8 cellular contexts compared by ENCODE assay signal in the genomic region with DNA sequence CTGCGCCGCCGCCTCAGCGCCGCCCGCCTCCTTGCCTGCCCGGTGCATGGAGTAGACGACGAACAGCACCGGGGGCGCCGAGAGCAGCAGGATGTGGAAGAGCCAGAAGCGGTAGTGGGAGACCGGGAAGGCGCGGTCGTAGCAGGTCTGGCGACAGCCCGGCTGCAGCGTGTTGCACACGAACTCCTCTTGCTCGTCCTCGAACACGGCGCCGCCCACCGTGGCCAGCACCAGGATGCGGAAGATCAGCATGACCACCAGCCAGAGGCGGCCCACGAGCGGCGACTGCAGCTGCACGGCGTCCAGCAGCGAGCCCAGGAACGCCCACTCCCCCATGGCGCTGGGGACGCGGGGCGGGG. TPM values are rescaled to one million over a fixed set of nuclear protein-coding genes. Genes with fewer than 3 reads are reported as not detected.
DNase-seq lines count a peak whose midpoint lies in the region; ATAC-seq, FAIRE-seq and TF ChIP-seq lines count a peak whose summit lies in the region.

No MANE protein-coding gene starts in this region.

- SMC1A ChIA-PET in GM12878 (lab: Charles Lee; ENCODE audit: uncharacterized antibody, unreplicated experiment): interaction anchor here (1.5 to 4.9 kb wide), 3 partner anchors 53 to 170 kb away, joined by 3 to 38 read pairs (median 6); no protein-coding TSS in a partner anchor

- no peak overlapping the region for H3K18ac ChIP-seq in H9 (ENCODE audit: insufficient read length, low read depth, low read length)

- H4K91ac ChIP-seq in H9 (ENCODE audit: insufficient read length, low read depth, low read length): no peak overlapping the region

- H3K9ac ChIP-seq in H9 (ENCODE audit: extremely low read depth, insufficient read length, low read length) (no peak overlapping the region), GM12878 (ENCODE audit: control insufficient read depth, insufficient read depth, low read length) (no peak overlapping the region)

- POLR2A ChIA-PET in A549 (lab: Yijun Ruan, JAX): interaction anchor here (1.5 kb wide), 2 partner anchors 80 to 168 kb away, joined by 5 to 7 read pairs; a partner anchor contains a TSS
- POLR2A ChIA-PET in GM12878 (lab: Charles Lee): interaction anchor here (2.2 kb wide), 1 partner anchor 168 kb away, joined by 5 read pairs; no protein-coding TSS in a partner anchor

- FAIRE-seq in A549 (lab: Jason Lieb, UNC) (no peak), GM12878 (lab: Jason Lieb, UNC) (no peak)

- no peak overlapping the region for H3K14ac ChIP-seq in H9 (ENCODE audit: insufficient read depth, low read length)

- no peaks in the 10 kb centered on the region for H3K9me3 ChIP-seq in A549
- no peaks in the 10 kb centered on the region for H3K9me3 ChIP-seq in H9 (ENCODE audit: control insufficient read depth, low read depth, low read length)
- H3K9me3 ChIP-seq in GM12878 (replicated peaks; ENCODE audit: control insufficient read depth, insufficient read depth, low read length): no peaks in the 10 kb centered on the region; the same call in 2 of the 3 replicates
- H3K9me3 ChIP-seq in lower lobe of right lung: no peaks in the 10 kb centered on the region
- no peaks in the 10 kb centered on the region for H3K9me3 ChIP-seq in upper lobe of left lung

- H3K27me3 Mint-ChIP-seq in H9 (ENCODE audit: low read depth): peaks cover 44% of the 10 kb centered on the region

- H3K23ac ChIP-seq in H9 (ENCODE audit: insufficient read length, low read depth, low read length): no peak overlapping the region

- no peak overlapping the region for H3K56ac ChIP-seq in H9 (ENCODE audit: insufficient read length, low read depth, low read length)

- H3K36me3 ChIP-seq in GM12878 (ENCODE audit: control insufficient read depth in 2 of 2, insufficient read depth in 2 of 2, low read length in 1 of 2) (no peaks in the 10 kb centered on the region), lower lobe of right lung (no peaks in the 10 kb centered on the region), upper lobe of left lung (no peaks in the 10 kb centered on the region)

- H3K27ac ChIP-seq in A549: peak overlapping the region; percentile 84 to 95
- H3K27ac ChIP-seq in H9 (ENCODE audit: insufficient read length, low read depth, low read length): no peak overlapping the region
- no peak overlapping the region for H3K27ac ChIP-seq in GM12878 (ENCODE audit: control insufficient read depth, insufficient read depth)
- H3K27ac ChIP-seq in lower lobe of right lung: peak overlapping the region; percentile 62
- peak overlapping the region in 3 of 4 donors; percentile 36 to 76 (median 57) for H3K27ac ChIP-seq in upper lobe of left lung

- peak overlapping the region; percentile 98 for H3K4me2 ChIP-seq in A549
- H3K4me2 ChIP-seq in H9 (ENCODE audit: insufficient read depth, insufficient read length, low read length): peak overlapping the region; percentile 26
- H3K4me2 ChIP-seq in GM12878 (ENCODE audit: control insufficient read depth, insufficient read depth): peak overlapping the region; percentile 85

- H3K4me1 ChIP-seq in A549 (peaks cover 30% of the 10 kb centered on the region), H9 (ENCODE audit: insufficient read depth, low read length) (peaks cover 3% of the 10 kb centered on the region), GM12878 (ENCODE audit: control insufficient read depth, insufficient read depth, low read length) (no peaks in the 10 kb centered on the region; the same call in none of the 2 replicates), lower lobe of right lung (peaks cover 23% of the 10 kb centered on the region), upper lobe of left lung (peaks cover 14 to 37% (median 25%) of the 10 kb centered on the region in 4 donors)

- H3K9me3 Mint-ChIP-seq in H9: no peaks in the 10 kb centered on the region; a peak in 1 of 5 replicates

- no peaks in the 10 kb centered on the region for H3K79me1 ChIP-seq in H9 (ENCODE audit: insufficient read depth, low read depth, low read length, poor library complexity, severe bottlenecking)

- no peak overlapping the region for H2BK20ac ChIP-seq in H9 (ENCODE audit: low read depth, low read length, poor library complexity, severe bottlenecking)

- TF ChIP-seq CTCF in A549 (IDR thresholded peaks at IDR 0.05): no peak
- TF ChIP-seq CTCF in H9 (conservative IDR thresholded peaks at IDR 0.05): no peak
- no peak for TF ChIP-seq CTCF in GM12878 (IDR thresholded peaks at IDR 0.05 in 2 of 3, conservative IDR thresholded peaks at IDR 0.05 in 1 of 3; ENCODE audit: control insufficient read depth in 2 of 3, extremely low read depth in 1 of 3, insufficient read depth in 1 of 3, low read depth in 3 of 3, low read length in 3 of 3)
- TF ChIP-seq CTCF in lower lobe of right lung (IDR thresholded peaks at IDR 0.05): no peak
- TF ChIP-seq CTCF in upper lobe of left lung (IDR thresholded peaks at IDR 0.05): no peak

- H3K36me3 Mint-ChIP-seq in H9 (ENCODE audit: insufficient read depth in 1 of 3, low read depth in 3 of 3): no peaks in the 10 kb centered on the region

- H3K79me2 ChIP-seq in H9 (ENCODE audit: insufficient read depth, low read length): no peaks in the 10 kb centered on the region
- no peaks in the 10 kb centered on the region for H3K79me2 ChIP-seq in GM12878 (ENCODE audit: control insufficient read depth, insufficient read depth, low read length)

- no peak overlapping the region for H2AK5ac ChIP-seq in H9 (ENCODE audit: insufficient read length, low read length)

- WGBS in A549 (ENCODE audit: missing lambda C conversion rate): 15% methylated on average over 38 of the region's 40 CpGs
- WGBS in H9 (ENCODE audit: extremely low coverage, insufficient read length, low lambda C conversion rate): no CpG with 5 or more reads among the region's 40 CpGs
- WGBS in GM12878 (ENCODE audit: insufficient coverage, insufficient replicate concordance, low lambda C conversion rate, missing lambda C conversion rate): 13% methylated on average over 27 of the region's 40 CpGs
- 30% methylated on average over 11 of the region's 40 CpGs; no CpG with 5 or more reads in 1 of the 2 donors for WGBS in upper lobe of left lung, 2 donors

- DNase-seq in A549 (ENCODE audit: low read depth in 1 of 2, low spot score in 1 of 2) (peak in 1 of 2 experiments; percentile 63), H9 (no peak), GM12878 (ENCODE audit: low read depth, low spot score) (no peak), lower lobe of right lung (peak; percentile 62), upper lobe of left lung (peak in 1 of 2 donors; percentile 90), NCI-H1694 treated with DMSO at 0.1 percent for 48 hours (lab: John Stamatoyannopoulos, UW) (no peak), NCI-H187 (lab: John Stamatoyannopoulos, UW) (no peak)

- H2BK12ac ChIP-seq in H9 (ENCODE audit: insufficient read length, low read depth, low read length): no peak overlapping the region

- no peak overlapping the region for H4K5ac ChIP-seq in H9 (ENCODE audit: insufficient read length, low read depth, low read length)

- H2BK5ac ChIP-seq in H9 (ENCODE audit: insufficient read length, low read length): no peak overlapping the region

- no peak for TF ChIP-seq EP300 in A549 (IDR thresholded peaks at IDR 0.05)
- no peak for TF ChIP-seq EP300 in GM12878 (IDR thresholded peaks at IDR 0.05; ENCODE audit: borderline replicate concordance in 1 of 2, control insufficient read depth in 1 of 2, low read depth in 2 of 2, low read length in 2 of 2)
- TF ChIP-seq EP300 in upper lobe of left lung (IDR thresholded peaks at IDR 0.05): no peak

- no peak for TF ChIP-seq RAD21 in A549 (conservative IDR thresholded peaks at IDR 0.05 in 1 of 2, IDR thresholded peaks at IDR 0.05 in 1 of 2)
- no peak for TF ChIP-seq RAD21 in GM12878 (IDR thresholded peaks at IDR 0.05; ENCODE audit: insufficient read depth, low read depth, low read length)

- H3K4me3 ChIP-seq in A549: peak overlapping the region; percentile 61
- peak overlapping the region; percentile 65; the same call in 1 of the 2 replicates for H3K4me3 ChIP-seq in GM12878
- peak overlapping the region; percentile 64 for H3K4me3 ChIP-seq in lower lobe of right lung
- peak overlapping the region; percentile 19 to 75 (median 66) for H3K4me3 ChIP-seq in upper lobe of left lung

- no peak overlapping the region for H4K8ac ChIP-seq in H9 (replicated peaks; ENCODE audit: insufficient read length, low read depth, low read length)

- H2BK120ac ChIP-seq in H9 (ENCODE audit: low read depth, low read length, poor library complexity, severe bottlenecking): no peak overlapping the region

- RAD21 ChIA-PET in GM12878 (lab: Charles Lee; ENCODE audit: unreplicated experiment): interaction anchor here (0.9 to 3.5 kb wide), 4 partner anchors 8 to 252 kb away, joined by 3 to 29 read pairs (median 6); no protein-coding TSS in a partner anchor

- BruUV-seq in GM12878 (replicated peaks; lab: Mats Ljungman, UMichigan): no TSS peak

- H3K27me3 ChIP-seq in H9 (ENCODE audit: insufficient read depth, low read length): peaks cover 9% of the 10 kb centered on the region; the same call in 1 of the 2 replicates
- peaks cover 0 to 2% of the 10 kb centered on the region in 2 experiments; a peak in 1 of 4 replicates for H3K27me3 ChIP-seq in GM12878 (replicated peaks in 1 of 2; ENCODE audit: control insufficient read depth in 2 of 2, insufficient read depth in 2 of 2, low read length in 1 of 2)
- no peaks in the 10 kb centered on the region for H3K27me3 ChIP-seq in lower lobe of right lung (ENCODE audit: low read depth)
- H3K27me3 ChIP-seq in upper lobe of left lung: no peaks in the 10 kb centered on the region

- CTCF ChIA-PET in A549 (lab: Yijun Ruan, JAX) (interaction anchor here (0.5 to 40.3 kb wide), 23 partner anchors 10 to 194 kb away, joined by 3 to 2395 read pairs (median 6); a partner anchor contains a TSS), GM12878 (lab: Yijun Ruan, JAX) (interaction anchor here (1.2 to 5.9 kb wide), 6 partner anchors 54 to 1299 kb away, joined by 3 to 75 read pairs (median 14); a partner anchor contains a TSS)

- H3K27ac Mint-ChIP-seq in H9: no peak overlapping the region

- peaks cover 24 to 35% of the 10 kb centered on the region in 2 experiments for H3K4me1 Mint-ChIP-seq in H9

- peak; percentile 26 for TF ChIP-seq POLR2A in A549 (IDR thresholded peaks at IDR 0.05; ENCODE audit: low read length)
- TF ChIP-seq POLR2A in GM12878 (IDR thresholded peaks at IDR 0.05; ENCODE audit: low read depth, low read length): no peak
- TF ChIP-seq POLR2A in upper lobe of left lung (IDR thresholded peaks at IDR 0.05): no peak

- in situ Hi-C loops in GM12878 (cut with MboI): no loop called here

- no peak overlapping the region for H3K4ac ChIP-seq in H9 (ENCODE audit: low read depth, low read length)

- H3T11ph ChIP-seq in H9 (ENCODE audit: low read length): no peak overlapping the region

- H2BK15ac ChIP-seq in H9 (ENCODE audit: low read depth, low read length): no peak overlapping the region

- H2AFZ ChIP-seq in H9 (ENCODE audit: low read length): no peak overlapping the region
- no peak overlapping the region for H2AFZ ChIP-seq in GM12878 (ENCODE audit: control insufficient read depth, low read depth, low read length)

- peak overlapping the region; percentile 68 to 82 for H3K4me3 Mint-ChIP-seq in H9

- intact Hi-C loops in GM12878 (cut with micrococcal nuclease; ENCODE audit: unreplicated experiment): loop anchor here (5.0 kb wide), 2 partner anchors 79 to 184 kb away; a partner anchor contains a TSS
- intact Hi-C loops in lower lobe of right lung (cut with DNase I): no loop called here

- H3K23me2 ChIP-seq in H9 (ENCODE audit: insufficient read length, low read depth, low read length, poor library complexity, severe bottlenecking): peaks cover 10% of the 10 kb centered on the region

- peak; percentile 9 to 25 for ATAC-seq in A549
- no peak for ATAC-seq in GM12878
- peak in 1 of 2 donors; percentile 1 for ATAC-seq in lower lobe of right lung
- ATAC-seq in upper lobe of left lung (ENCODE audit: low FRiP score in 2 of 2): peak in 1 of 2 donors; percentile 30
- no peak for ATAC-seq in GM18861 (IDR thresholded peaks at IDR 0.05; ENCODE audit: unreplicated experiment)

- H4K20me1 ChIP-seq in H9 (ENCODE audit: control insufficient read depth, insufficient read depth, insufficient read length) (no peaks in the 10 kb centered on the region), GM12878 (ENCODE audit: control insufficient read depth, insufficient read depth) (no peaks in the 10 kb centered on the region)

RNA-seq across cellular contexts. Expression of a gene that starts 1.1 kb away (rescaled TPM):
- polyA plus RNA-seq in A549 (2011; rRNA removed) (0.09 TPM in 1 of 2 replicates, not detected in the other), A549 (2017; fragmentation: RNase III; extraction: RNeasy Plus Mini Kit Qiagen cat#74134 plus additional on column Dnase treatment) (0.40 to 1.2 TPM (median 0.70 TPM) in 3 replicates), GM12878 (2011; rRNA removed) (not detected in 2 replicates), GM12878 (2014; fragmentation: Illumina TruSeq; extraction: Trizol) (not detected in 2 replicates), GM12878 (2014; fragmentation: Nextera tagmentation; extraction: Ambion mirVana) (not detected), GM12878 (2014; rRNA removed) (not detected in 2 replicates), GM12878 (2016; fragmentation: Nextera tagmentation; extraction: Ambion mirVana) (1 to 10 TPM in 1 of 2 experiments, not detected in 1; 1.6 TPM)
- polyA plus RNA-seq in A549 (2012; cell fraction: cytosol; rRNA removed): 0.21 and 0.41 TPM in 2 replicates
- 0.36 and 0.82 TPM in 2 replicates for polyA plus RNA-seq in A549 (2012; cell fraction: nucleus; rRNA removed)
- polyA minus RNA-seq in A549 (2011; rRNA and poly(A)+ RNA removed): not detected in 2 replicates
- total RNA-seq in H9 (2021) (not detected in 2 replicates), GM12878 (2014; rRNA removed) (not detected in 2 replicates), GM12878 (2014; rRNA removed; fragmentation: Illumina TruSeq; extraction: Trizol) (not detected in 2 replicates), GM12878 (2021) (not detected in 2 replicates), lower lobe of right lung (3.1 TPM), upper lobe of left lung (1 to 10 TPM in 4 of 6 donors, not detected in 2; 1.7 to 8.4 (median 4.5) TPM)
- not detected in 2 replicates for total RNA-seq in GM12878 (2013; cell fraction: nucleolus; rRNA removed)
- polyA plus RNA-seq in GM12878 (2011; ENCODE audit: low read depth): not detected
- not detected in 2 replicates for polyA plus RNA-seq in GM12878 (2011; cell fraction: cytosol; rRNA removed)
- not detected in 2 replicates for polyA plus RNA-seq in GM12878 (2011; cell fraction: nucleus; rRNA removed)
- not detected in 2 replicates for polyA plus RNA-seq in GM12878 (2012)
- not detected in 2 replicates for polyA minus RNA-seq in GM12878 (2011; rRNA and poly(A)+ RNA removed)
- polyA minus RNA-seq in GM12878 (2011; cell fraction: cytosol; rRNA and poly(A)+ RNA removed): not detected in 2 replicates
- not detected in 2 replicates for polyA minus RNA-seq in GM12878 (2011; cell fraction: nucleus; rRNA and poly(A)+ RNA removed)

RNA-seq across cellular contexts. Expression of a gene that starts 54.2 kb away (rescaled TPM):
- polyA plus RNA-seq in A549 (2011; rRNA removed): 273 and 416 TPM in 2 replicates
- polyA plus RNA-seq in A549 (2012; cell fraction: cytosol; rRNA removed): 78.4 and 82.0 TPM in 2 replicates
- 75.2 and 121 TPM in 2 replicates for polyA plus RNA-seq in A549 (2012; cell fraction: nucleus; rRNA removed)
- 210 to 241 TPM (median 226 TPM) in 3 replicates for polyA plus RNA-seq in A549 (2017; fragmentation: RNase III; extraction: RNeasy Plus Mini Kit Qiagen cat#74134 plus additional on column Dnase treatment)
- polyA minus RNA-seq in A549 (2011; rRNA and poly(A)+ RNA removed): 83.1 and 83.3 TPM in 2 replicates
- total RNA-seq in H9 (2021): 230 TPM in 2 replicates
- 82.8 and 93.7 TPM in 2 replicates for total RNA-seq in GM12878 (2013; cell fraction: nucleolus; rRNA removed)
- 155 and 182 TPM in 2 replicates for total RNA-seq in GM12878 (2014; rRNA removed)
- 240 and 243 TPM in 2 replicates for total RNA-seq in GM12878 (2014; rRNA removed; fragmentation: Illumina TruSeq; extraction: Trizol)
- 214 and 230 TPM in 2 replicates for total RNA-seq in GM12878 (2021)
- polyA plus RNA-seq in GM12878 (2011; ENCODE audit: low read depth): 48.3 TPM
- 275 and 463 TPM in 2 replicates for polyA plus RNA-seq in GM12878 (2011; rRNA removed)
- polyA plus RNA-seq in GM12878 (2011; cell fraction: cytosol; rRNA removed): 65.8 and 84.4 TPM in 2 replicates
- polyA plus RNA-seq in GM12878 (2011; cell fraction: nucleus; rRNA removed): 181 and 201 TPM in 2 replicates
- 106 and 134 TPM in 2 replicates for polyA plus RNA-seq in GM12878 (2012)
- 199 and 258 TPM in 2 replicates for polyA plus RNA-seq in GM12878 (2014; fragmentation: Illumina TruSeq; extraction: Trizol)
- polyA plus RNA-seq in GM12878 (2014; fragmentation: Nextera tagmentation; extraction: Ambion mirVana): 100 to 1,000 TPM; 149 to 236 TPM
- polyA plus RNA-seq in GM12878 (2014; rRNA removed): 90.5 and 117 TPM in 2 replicates
- polyA plus RNA-seq in GM12878 (2016; fragmentation: Nextera tagmentation; extraction: Ambion mirVana): 100 to 1,000 TPM; 234 to 239 TPM
- polyA minus RNA-seq in GM12878 (2011; rRNA and poly(A)+ RNA removed): 98.7 and 134 TPM in 2 replicates
- 57.5 and 61.4 TPM in 2 replicates for polyA minus RNA-seq in GM12878 (2011; cell fraction: cytosol; rRNA and poly(A)+ RNA removed)
- polyA minus RNA-seq in GM12878 (2011; cell fraction: nucleus; rRNA and poly(A)+ RNA removed): 65.8 and 71.7 TPM in 2 replicates
- total RNA-seq in lower lobe of right lung: 6.7 TPM
- 10 to 100 TPM in 2 of 6 donors, 1 to 10 TPM in 3, under 1 TPM in 1; under 0.01 to 14.5 (median 6.2) TPM for total RNA-seq in upper lobe of left lung

RNA-seq across cellular contexts. Expression of a gene that starts 54.5 kb away (rescaled TPM):
- polyA plus RNA-seq in A549 (2011; rRNA removed) (8.6 and 9.9 TPM in 2 replicates), A549 (2017; fragmentation: RNase III; extraction: RNeasy Plus Mini Kit Qiagen cat#74134 plus additional on column Dnase treatment) (17.2 to 18.5 TPM (median 17.9 TPM) in 3 replicates), GM12878 (2011; rRNA removed) (3.1 and 7.8 TPM in 2 replicates), GM12878 (2014; fragmentation: Illumina TruSeq; extraction: Trizol) (8.0 and 23.8 TPM in 2 replicates), GM12878 (2014; fragmentation: Nextera tagmentation; extraction: Ambion mirVana) (under 1 TPM; 0.13 to 0.16 TPM), GM12878 (2014; rRNA removed) (14.3 and 20.2 TPM in 2 replicates), GM12878 (2016; fragmentation: Nextera tagmentation; extraction: Ambion mirVana) (10 to 100 TPM; 12.9 to 15.4 TPM)
- 6.5 and 11.0 TPM in 2 replicates for polyA plus RNA-seq in A549 (2012; cell fraction: cytosol; rRNA removed)
- 17.6 and 21.1 TPM in 2 replicates for polyA plus RNA-seq in A549 (2012; cell fraction: nucleus; rRNA removed)
- 11.6 and 12.9 TPM in 2 replicates for polyA minus RNA-seq in A549 (2011; rRNA and poly(A)+ RNA removed)
- total RNA-seq in H9 (2021) (16.7 and 17.6 TPM in 2 replicates), GM12878 (2014; rRNA removed) (15.5 and 17.3 TPM in 2 replicates), GM12878 (2014; rRNA removed; fragmentation: Illumina TruSeq; extraction: Trizol) (7.7 and 9.7 TPM in 2 replicates), GM12878 (2021) (33.6 and 34.8 TPM in 2 replicates), lower lobe of right lung (82.6 TPM), upper lobe of left lung (10 to 100 TPM; 45.7 to 95.6 (median 85.9) TPM)
- 30.5 and 34.4 TPM in 2 replicates for total RNA-seq in GM12878 (2013; cell fraction: nucleolus; rRNA removed)
- polyA plus RNA-seq in GM12878 (2011; ENCODE audit: low read depth): 12.0 TPM
- polyA plus RNA-seq in GM12878 (2011; cell fraction: cytosol; rRNA removed): 10.0 and 13.4 TPM in 2 replicates
- 29.2 and 38.2 TPM in 2 replicates for polyA plus RNA-seq in GM12878 (2011; cell fraction: nucleus; rRNA removed)
- polyA plus RNA-seq in GM12878 (2012): 23.0 and 26.5 TPM in 2 replicates
- 8.7 and 13.7 TPM in 2 replicates for polyA minus RNA-seq in GM12878 (2011; rRNA and poly(A)+ RNA removed)
- 15.1 and 20.3 TPM in 2 replicates for polyA minus RNA-seq in GM12878 (2011; cell fraction: cytosol; rRNA and poly(A)+ RNA removed)
- 9.7 and 15.5 TPM in 2 replicates for polyA minus RNA-seq in GM12878 (2011; cell fraction: nucleus; rRNA and poly(A)+ RNA removed)

Comparison
In these comparisons a context has a peak if more than half of its experiments do, and no peak if none do; other contexts are left out.
1. ATAC-seq: peak in A549 (2 of 2); none in GM12878 (single experiment) and GM18861 (single experiment).
2. H3K27ac ChIP-seq: peak in A549 (2 of 2), lower lobe of right lung (single experiment) and upper lobe of left lung (3 of 4); none in H9 (single experiment) and GM12878 (single experiment).
3. H3K4me2 ChIP-seq: peak in every context shown above with its lines; median percentile 98 in A549; 85 in GM12878; 26 in H9.
4. RNA of a gene that starts 54.2 kb away (total RNA-seq): 82.8 to 243 TPM in GM12878 and 230 TPM in H9; 6.7 TPM in lower lobe of right lung (single experiment) and under 0.01 to 14.5 TPM in upper lobe of left lung; every median in the first group is over 4 times any median in the second.
5. Peak in every context shown above with its lines, with median percentiles within 50 percentile points of each other: H3K4me3 ChIP-seq.